ENCODE assay signal across 10 cellular contexts in genomic region chr1:221778125-221778524, GRCh38. TPM values are rescaled to one million over a fixed set of nuclear protein-coding genes. Genes with fewer than 3 reads are reported as not detected.
DNase-seq lines count a peak whose midpoint lies in the region; ATAC-seq lines count a peak whose summit lies in the region.
"Had no signal": no experiment of that assay in that cellular context is flagged by ENCODE, and none has a peak within 500 bp of the region (broad histone marks: within the 10 kb centered on the region; RNA-seq: fewer than 3 reads in every experiment).

No MANE protein-coding gene starts in this region.

- no peaks in the 10 kb centered on the region for H3K27me3 Mint-ChIP-seq in activated T-helper 2 cell treated with anti-CD3 and anti-CD28 coated beads, Interferon-gamma antibody, Interleukin-2, Interleukin-4, amounts not matched to agents 10 μg/mL and 5 μg/mL and 100 μg/mL, durations not matched to agents 14 hours and 24 hours and 36 hours (ENCODE audit: low read depth)

- H3K4me1 Mint-ChIP-seq in activated T-helper 2 cell treated with anti-CD3 and anti-CD28 coated beads, Interferon-gamma antibody, Interleukin-2, Interleukin-4, amounts not matched to agents 10 μg/mL and 5 μg/mL and 100 μg/mL, durations not matched to agents 14 hours and 24 hours and 36 hours (ENCODE audit: low read depth): peaks cover 84% of the 10 kb centered on the region

- H3K36me3 Mint-ChIP-seq in activated T-helper 2 cell treated with anti-CD3 and anti-CD28 coated beads, Interferon-gamma antibody, Interleukin-2, Interleukin-4, amounts not matched to agents 10 μg/mL and 5 μg/mL and 100 μg/mL, durations not matched to agents 14 hours and 24 hours and 36 hours (ENCODE audit: low read depth): no peaks in the 10 kb centered on the region

- intact Hi-C loops in activated T-helper 2 cell treated with anti-CD3 and anti-CD28 coated beads, Interferon-gamma antibody, Interleukin-2, Interleukin-4, amounts not matched to agents 10 μg/mL and 5 μg/mL and 100 μg/mL, durations not matched to agents 14 hours and 24 hours and 36 hours (cut with micrococcal nuclease): loop anchor here (1.0 kb wide), 1 partner anchor 62 kb away; no protein-coding TSS in a partner anchor

- no peaks in the 10 kb centered on the region for H3K9me3 Mint-ChIP-seq in activated T-helper 2 cell treated with anti-CD3 and anti-CD28 coated beads, Interferon-gamma antibody, Interleukin-2, Interleukin-4, amounts not matched to agents 10 μg/mL and 5 μg/mL and 100 μg/mL, durations not matched to agents 14 hours and 24 hours and 36 hours

- ATAC-seq in GM18498 (IDR thresholded peaks at IDR 0.05; ENCODE audit: unreplicated experiment) (peak; percentile 38), GM21367 (IDR thresholded peaks at IDR 0.05; ENCODE audit: unreplicated experiment) (peak; percentile 8), HG03097 (IDR thresholded peaks at IDR 0.05; ENCODE audit: low FRiP score, unreplicated experiment) (peak; percentile 35)

- no peak for DNase-seq in activated T-helper 2 cell treated with anti-CD3 and anti-CD28 coated beads, Interferon-gamma antibody, Interleukin-2, Interleukin-4, amounts not matched to agents 10 μg/mL and 5 μg/mL and 100 μg/mL, durations not matched to agents 14 hours and 24 hours and 36 hours (ENCODE audit: low spot score)
- DNase-seq in KBM-7 (no peak), kidney tubule cell (ENCODE audit: low spot score) (no peak), OCI-M2 (lab: John Stamatoyannopoulos, UW; ENCODE audit: unreplicated experiment) (no peak), mesenteric fat pad (ENCODE audit: low spot score) (no peak)
- DNase-seq: DMS 273 treated with DMSO at 0.1 percent for 48 hours, esophagus squamous epithelium had no signal

- in situ Hi-C loops in KBM-7 (cut with MboI; ENCODE audit: low pct_unique_long_range_greater_than_20kb, low sequenced_read_pairs): no loop called here

- H3K4me3 Mint-ChIP-seq in activated T-helper 2 cell treated with anti-CD3 and anti-CD28 coated beads, Interferon-gamma antibody, Interleukin-2, Interleukin-4, amounts not matched to agents 10 μg/mL and 5 μg/mL and 100 μg/mL, durations not matched to agents 14 hours and 24 hours and 36 hours (ENCODE audit: low read depth): peak overlapping the region; percentile 19

- H3K27ac Mint-ChIP-seq in activated T-helper 2 cell treated with anti-CD3 and anti-CD28 coated beads, Interferon-gamma antibody, Interleukin-2, Interleukin-4, amounts not matched to agents 10 μg/mL and 5 μg/mL and 100 μg/mL, durations not matched to agents 14 hours and 24 hours and 36 hours: peak overlapping the region; percentile 92

RNA-seq across cellular contexts. Expression of gene DUSP10, which starts 36.2 kb away (rescaled TPM):
- 21.0 and 21.7 TPM in 2 replicates for total RNA-seq in activated T-helper 2 cell treated with anti-CD3 and anti-CD28 coated beads, Interferon-gamma antibody, Interleukin-2, Interleukin-4, amounts not matched to agents 10 μg/mL and 5 μg/mL and 100 μg/mL, durations not matched to agents 14 hours and 24 hours and 36 hours
- 5.8 TPM for total RNA-seq in mesenteric fat pad
